8 cellular contexts compared by ENCODE assay signal in the genomic region with DNA sequence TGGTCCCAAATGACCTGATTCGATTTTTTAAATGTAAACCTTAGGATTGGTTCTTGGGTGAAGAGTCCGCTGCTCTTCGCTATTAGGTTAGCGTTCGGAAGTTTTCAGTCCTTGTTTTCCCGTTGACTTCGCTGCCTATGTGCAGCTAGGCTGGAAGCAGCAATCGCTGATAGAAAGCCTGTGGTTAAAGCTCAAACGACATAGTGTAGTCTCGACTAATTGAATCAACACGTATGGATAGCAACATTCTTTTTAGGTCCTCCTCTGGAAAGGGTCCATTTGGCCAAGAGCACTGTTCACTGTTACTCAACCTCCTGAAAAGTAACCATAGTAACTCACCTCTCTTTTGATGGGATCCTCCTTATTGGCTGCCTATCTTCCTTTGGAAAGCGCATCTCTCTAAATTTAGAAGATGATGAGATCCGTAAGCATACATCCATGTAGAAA.
DNase-seq lines count a peak whose midpoint lies in the region; ATAC-seq and TF ChIP-seq lines count a peak whose summit lies in the region.

No MANE protein-coding gene starts in this region.

- H3K27me3 Mint-ChIP-seq in CD4-positive, alpha-beta T cell: peaks cover 93% of the 10 kb centered on the region
- H3K27me3 Mint-ChIP-seq in neural crest cell (ENCODE audit: low read depth): peaks cover 95% of the 10 kb centered on the region

- peaks cover 6% of the 10 kb centered on the region; the same call in 1 of the 2 replicates for H3K4me1 ChIP-seq in HUES64 (ENCODE audit: insufficient read depth, low read length)

- no peak for DNase-seq in CD4-positive, alpha-beta T cell
- DNase-seq in dorsolateral prefrontal cortex: no peak
- no peak for DNase-seq in neural crest cell (ENCODE audit: low read depth, low spot score)
- no peak for DNase-seq in activated gamma-delta T cell (lab: John Stamatoyannopoulos, UW)
- no peak for DNase-seq in NCI-H2107 treated with DMSO at 0.1 percent for 48 hours (lab: John Stamatoyannopoulos, UW; ENCODE audit: unreplicated experiment)
- no peak for DNase-seq in SKM-1 treated with dmso at 0.1 percent for 144 hours (lab: John Stamatoyannopoulos, UW; ENCODE audit: unreplicated experiment)

- no peak overlapping the region for H3K27ac Mint-ChIP-seq in CD4-positive, alpha-beta T cell
- no peak overlapping the region for H3K27ac Mint-ChIP-seq in neural crest cell (ENCODE audit: unreplicated experiment)

- no peaks in the 10 kb centered on the region for H3K9me3 Mint-ChIP-seq in CD4-positive, alpha-beta T cell
- no peaks in the 10 kb centered on the region for H3K9me3 Mint-ChIP-seq in neural crest cell

- H3K9ac ChIP-seq in HUES64 (ENCODE audit: low read depth, low read length): no peak overlapping the region

- H3K4me3 ChIP-seq in HUES64 (ENCODE audit: low read length) (peak overlapping the region; percentile 61), dorsolateral prefrontal cortex (peak overlapping the region; percentile 32 to 79 (median 65))

- H3K36me3 ChIP-seq in HUES64 (ENCODE audit: insufficient read depth, low read length): no peaks in the 10 kb centered on the region

- H3K4me1 Mint-ChIP-seq in CD4-positive, alpha-beta T cell (ENCODE audit: low read depth): peaks cover 13% of the 10 kb centered on the region
- H3K4me1 Mint-ChIP-seq in neural crest cell: peaks cover 7% of the 10 kb centered on the region

- H3K27ac ChIP-seq in CD4-positive, alpha-beta T cell (ENCODE audit: low read depth, low read length): no peak overlapping the region
- no peak overlapping the region for H3K27ac ChIP-seq in HUES64 (ENCODE audit: low read depth, low read length)
- peak overlapping the region in 32 of 59 donors; percentile 4 to 72 (median 48) for H3K27ac ChIP-seq in dorsolateral prefrontal cortex

- no peak for TF ChIP-seq POLR2A in GM18505 (IDR thresholded peaks at IDR 0.05; ENCODE audit: borderline replicate concordance, extremely low read depth, insufficient read depth, insufficient read length)

- CTCF ChIA-PET in CD4-positive, alpha-beta T cell (lab: Charles Lee): no interaction called here

- H3K27me3 ChIP-seq in CD4-positive, alpha-beta T cell (ENCODE audit: control insufficient read depth, insufficient read depth, low read length): peaks cover 65% of the 10 kb centered on the region
- H3K27me3 ChIP-seq in HUES64 (ENCODE audit: insufficient read depth, low read length): peaks cover 69% of the 10 kb centered on the region
- peaks cover 0 to 45% (median 0%) of the 10 kb centered on the region in 45 donors for H3K27me3 ChIP-seq in dorsolateral prefrontal cortex

- no peak for TF ChIP-seq CTCF in CD4-positive, alpha-beta T cell (IDR thresholded peaks at IDR 0.05)
- TF ChIP-seq CTCF in dorsolateral prefrontal cortex (IDR thresholded peaks at IDR 0.05 in 54 of 56, conservative IDR thresholded peaks at IDR 0.05 in 2 of 56; ENCODE audit: low read depth in 1 of 56, partially characterized antibody in 56 of 56) (peak in 1 of 56 donors; percentile 0), neural crest cell (conservative IDR thresholded peaks at IDR 0.05) (no peak)

- peak overlapping the region; percentile 69 for H3K4me3 Mint-ChIP-seq in CD4-positive, alpha-beta T cell
- peak overlapping the region; percentile 91 for H3K4me3 Mint-ChIP-seq in neural crest cell

- POLR2A ChIA-PET in CD4-positive, alpha-beta T cell (lab: Charles Lee): interaction anchor here (1.3 kb wide), 1 partner anchor 9 kb away, joined by 4 read pairs; no protein-coding TSS in a partner anchor

- ATAC-seq in CD4-positive, alpha-beta T cell (ENCODE audit: poor library complexity): no peak
- ATAC-seq in GM18505 (IDR thresholded peaks at IDR 0.05; ENCODE audit: unreplicated experiment): no peak

- no peaks in the 10 kb centered on the region for H3K9me3 ChIP-seq in CD4-positive, alpha-beta T cell (ENCODE audit: control insufficient read depth, low read length)
- H3K9me3 ChIP-seq in HUES64 (ENCODE audit: insufficient read depth, low read depth, low read length): no peaks in the 10 kb centered on the region

- no peaks in the 10 kb centered on the region for H3K36me3 Mint-ChIP-seq in CD4-positive, alpha-beta T cell (ENCODE audit: low read depth)
- no peaks in the 10 kb centered on the region for H3K36me3 Mint-ChIP-seq in neural crest cell (ENCODE audit: low read depth)

- intact Hi-C loops in CD4-positive, alpha-beta T cell (cut with DNase I, micrococcal nuclease): no loop called here
- intact Hi-C loops in dorsolateral prefrontal cortex (cut with DNase I): loop anchor here in 1 of 2 donors (5.0 kb wide), 1 partner anchor 240 kb away; no protein-coding TSS in a partner anchor

- 21% methylated on average over 13 of the region's 13 CpGs for WGBS in HUES64

Comparison
In these comparisons a context has a peak if more than half of its experiments do, and no peak if none do; other contexts are left out.
1. H3K27ac ChIP-seq: peak in dorsolateral prefrontal cortex (32 of 59); none in CD4-positive, alpha-beta T cell (single experiment) and HUES64 (single experiment).